ENCODE assay signal across 1 cellular context in genomic region chr5:140469259-140469658, GRCh38.
A peak's percentile ranks its signal among the peaks of the same experiment; 100 is the strongest.
TF ChIP-seq lines count a peak whose summit lies in the region.

No MANE protein-coding gene starts in this region.

TF ChIP-seq in K562, 482 proteins besides CTCF, POLR2A, EP300 and RAD21 (continued from another document):
- peak; percentile 29; the same call in 1 of the 2 replicates for TF ChIP-seq ATF3 (IDR thresholded peaks at IDR 0.05)
- no peak for TF ChIP-seq ATF3 (CRISPR knock-in tag; conservative IDR thresholded peaks at IDR 0.05)
- TF ChIP-seq ZNF41 (CRISPR knock-in tag; conservative IDR thresholded peaks at IDR 0.05), result no peak
- no peak for TF ChIP-seq ZSCAN32 (CRISPR knock-in tag; IDR thresholded peaks at IDR 0.05)
- TF ChIP-seq STAT5A (IDR thresholded peaks at IDR 0.05; ENCODE audit: borderline replicate concordance, low read length), result no peak
- no peak for TF ChIP-seq MLLT1 (IDR thresholded peaks at IDR 0.05)
- TF ChIP-seq ZNF398 (CRISPR knock-in tag; IDR thresholded peaks at IDR 0.05), result no peak
